In the genomic region with DNA sequence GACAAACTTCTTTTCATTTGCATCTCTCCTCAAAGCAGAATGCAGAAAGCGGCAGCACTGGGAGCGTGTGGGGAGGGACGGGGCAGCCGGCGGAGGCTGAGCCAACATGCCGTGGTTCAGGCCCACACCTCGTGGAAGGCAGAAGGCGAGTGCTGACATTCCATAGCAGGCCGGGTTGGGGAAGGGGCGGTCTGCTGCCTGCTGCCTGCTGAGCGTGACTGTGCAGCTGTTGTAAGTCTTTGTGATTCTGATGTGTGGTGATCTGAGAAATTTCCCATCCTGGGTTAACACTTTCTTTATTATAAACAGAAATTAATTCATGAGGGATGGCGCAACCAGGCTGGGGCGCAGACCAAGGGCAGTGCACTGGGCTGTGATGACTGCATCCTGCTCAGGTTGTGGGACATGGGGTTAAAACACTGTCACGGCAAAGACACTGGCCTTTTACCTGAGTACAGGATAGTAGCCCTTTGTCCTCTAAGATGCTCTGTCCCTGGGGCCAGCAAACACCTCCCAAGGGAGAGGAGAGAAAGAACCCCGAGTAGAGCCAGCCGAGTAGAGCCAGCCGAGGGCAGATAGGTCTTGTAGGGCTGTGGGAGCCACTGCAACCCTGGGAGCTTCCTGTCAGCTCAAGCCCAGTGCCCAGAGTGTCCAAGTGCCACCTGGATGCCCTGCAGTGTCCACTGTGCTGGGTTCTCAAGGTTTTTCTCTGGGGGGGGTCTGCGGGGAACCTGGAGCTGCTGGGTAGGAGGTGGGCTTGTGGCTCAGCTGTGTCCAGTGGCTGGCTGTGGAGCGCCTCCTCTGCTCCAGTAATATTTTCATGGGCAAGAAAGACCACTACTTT, we compare ENCODE assay signal across 11 cellular contexts. TPM values are rescaled to one million over a fixed set of nuclear protein-coding genes. Genes with fewer than 3 reads are reported as not detected.
A peak's percentile ranks its signal among the peaks of the same experiment; 100 is the strongest.
DNase-seq lines count a peak whose midpoint lies in the region; ATAC-seq and TF ChIP-seq lines count a peak whose summit lies in the region.
"Had no signal": no experiment of that assay in that cellular context is flagged by ENCODE, and none has a peak within 500 bp of the region (broad histone marks: within the 10 kb centered on the region; RNA-seq: fewer than 3 reads in every experiment).

No MANE protein-coding gene starts in this region.

- POLR2A ChIA-PET in GM10248 (lab: Yijun Ruan, JAX), result no interaction called here
- POLR2A ChIA-PET in Panc1 (lab: Charles Lee), result no interaction called here

- H3K9me3 ChIP-seq in Panc1 (ENCODE audit: control insufficient read depth, insufficient read depth, low read depth, low read length) (no peaks in the 10 kb centered on the region), gastrocnemius medialis (no peaks in the 10 kb centered on the region)

- no peak overlapping the region for H3K4me3 ChIP-seq in Panc1 (ENCODE audit: low read depth in 2 of 2, low read length in 2 of 2)
- no peak overlapping the region for H3K4me3 ChIP-seq in gastrocnemius medialis

- no TSS peak for BruUV-seq in Panc1 (replicated peaks; lab: Mats Ljungman, UMichigan)

- TF ChIP-seq CTCF in GM10248 (IDR thresholded peaks at IDR 0.05; ENCODE audit: control extremely low read depth, extremely low read depth, low read depth, missing control alignments), result no peak
- TF ChIP-seq CTCF in Panc1 (IDR thresholded peaks at IDR 0.05), result no peak
- TF ChIP-seq CTCF in gastrocnemius medialis (IDR thresholded peaks at IDR 0.05 in 4 of 5, conservative IDR thresholded peaks at IDR 0.05 in 1 of 5), result no peak

- CTCF ChIA-PET in GM10248 (lab: Yijun Ruan, JAX) (interaction anchor here (1.5 kb wide), 1 partner anchor 9 kb away, joined by 6 read pairs; no protein-coding TSS in a partner anchor), Panc1 (lab: Charles Lee) (no interaction called here)

- in situ Hi-C loops in Panc1 (cut with HindIII; ENCODE audit: low pct_unique_long_range_greater_than_20kb, low sequenced_read_pairs), result no loop called here
- in situ Hi-C loops in gastrocnemius medialis (cut with MboI; ENCODE audit: low sequenced_read_pairs in 4 of 4), result no loop called here

- H3K27ac ChIP-seq in Panc1 (ENCODE audit: low read length) (peak overlapping the region; percentile 62), gastrocnemius medialis (peak overlapping the region; percentile 64 to 78 (median 71))
- H3K27ac ChIP-seq: parathyroid adenoma had no signal

- no peak for TF ChIP-seq POLR2A in gastrocnemius medialis (IDR thresholded peaks at IDR 0.05)

- peaks cover 2% of the 10 kb centered on the region; the same call in 1 of the 2 replicates for H3K36me3 ChIP-seq in Panc1 (ENCODE audit: control insufficient read depth, insufficient read depth, low read length)
- H3K36me3 ChIP-seq in gastrocnemius medialis, result no peaks in the 10 kb centered on the region

- intact Hi-C loops in Panc1 (cut with micrococcal nuclease; ENCODE audit: unreplicated experiment) (no loop called here), gastrocnemius medialis (cut with DNase I; ENCODE audit: low total_unique reads) (no loop called here)

- no peaks in the 10 kb centered on the region for H3K27me3 ChIP-seq in Panc1 (ENCODE audit: control insufficient read depth, insufficient read depth, low read length)
- no peaks in the 10 kb centered on the region for H3K27me3 ChIP-seq in gastrocnemius medialis

- ATAC-seq in Panc1 (peak; percentile 72), gastrocnemius medialis (peak; percentile 27 to 43), GM18498 (IDR thresholded peaks at IDR 0.05; ENCODE audit: unreplicated experiment) (no peak), HG03280 (IDR thresholded peaks at IDR 0.05; ENCODE audit: unreplicated experiment) (no peak), GM19035 (IDR thresholded peaks at IDR 0.05; ENCODE audit: unreplicated experiment) (no peak)

- DNase-seq in GM10248 (ENCODE audit: extremely low spot score), result peak; percentile 16
- DNase-seq in Panc1 (ENCODE audit: low read depth, low spot score), result no peak
- DNase-seq in iPS-NIHi11 (ENCODE audit: low spot score), result peak; percentile 83
- no peak for DNase-seq in gastrocnemius medialis
- no peak for DNase-seq in NCI-H187 treated with DMSO at 0.1 percent for 48 hours (lab: John Stamatoyannopoulos, UW)
- DNase-seq: activated naive CD4-positive, alpha-beta T cell treated with anti-CD3 and anti-CD28 coated beads for 36 hours; MM.1S had no signal

- H3K4me1 ChIP-seq in Panc1 (ENCODE audit: control insufficient read depth, insufficient read depth, low read length) (peaks cover 24% of the 10 kb centered on the region), gastrocnemius medialis (peaks cover 12 to 17% of the 10 kb centered on the region in 2 donors)
- H3K4me1 ChIP-seq: parathyroid adenoma had no signal

RNA-seq across cellular contexts. Expression of gene DNASE1, which starts 8.8 kb away (rescaled TPM):
- 21.1 TPM for total RNA-seq in Panc1 (2021; ENCODE audit: unreplicated experiment)
- 24.7 TPM for polyA plus RNA-seq in Panc1 (2012; ENCODE audit: insufficient read length)
- total RNA-seq in gastrocnemius medialis, result 1 to 10 TPM; 2.5 to 7.3 (median 3.5) TPM

RNA-seq across cellular contexts. Expression of gene SLX4, which starts 34.3 kb away (rescaled TPM):
- total RNA-seq in Panc1 (2021; ENCODE audit: unreplicated experiment) (15.5 TPM), gastrocnemius medialis (1 to 10 TPM; 1.8 to 3.6 (median 2.8) TPM)
- polyA plus RNA-seq in Panc1 (2012; ENCODE audit: insufficient read length), result 8.7 TPM

Comparison
In these comparisons a context has a peak if more than half of its experiments do, and no peak if none do; other contexts are left out.
1. DNase-seq: peak in GM10248 (single experiment) and iPS-NIHi11 (single experiment); none in Panc1 (single experiment), gastrocnemius medialis (0 of 2) and NCI-H187 treated with DMSO at 0.1 percent for 48 hours (single experiment).
2. ATAC-seq: peak in Panc1 (single experiment) and gastrocnemius medialis (2 of 2); none in GM18498 (single experiment), HG03280 (single experiment) and GM19035 (single experiment).